Comparison of ENCODE assay signal across 8 cellular contexts in genomic region chr19:11598103-11598483, GRCh38. TPM values are rescaled to one million over a fixed set of nuclear protein-coding genes. Genes with fewer than 3 reads are reported as not detected.
DNase-seq lines count a peak whose midpoint lies in the region; ATAC-seq and TF ChIP-seq lines count a peak whose summit lies in the region.

No MANE protein-coding gene starts in this region.

- DNase-seq in left ventricle myocardium inferior = no peak
- DNase-seq in left cardiac atrium = no peak
- no peak for DNase-seq in breast epithelium (ENCODE audit: low spot score in 2 of 2)
- DNase-seq in mesothelial cell of epicardium (ENCODE audit: low spot score in 2 of 2, unreplicated experiment in 2 of 2) = no peak
- DNase-seq in vagina (ENCODE audit: extremely low spot score in 2 of 2) = no peak

- TF ChIP-seq CTCF in left ventricle myocardium inferior (IDR thresholded peaks at IDR 0.05; ENCODE audit: borderline replicate concordance) = no peak
- TF ChIP-seq CTCF in breast epithelium (IDR thresholded peaks at IDR 0.05) = no peak
- TF ChIP-seq CTCF in mesothelial cell of epicardium (IDR thresholded peaks at IDR 0.05; ENCODE audit: unreplicated experiment) = no peak
- no peak for TF ChIP-seq CTCF in vagina (IDR thresholded peaks at IDR 0.05)

- H3K4me3 Mint-ChIP-seq in mesothelial cell of epicardium = peak overlapping the region; percentile 98

- H3K9me3 ChIP-seq in left ventricle myocardium inferior (replicated peaks) = no peaks in the 10 kb centered on the region
- H3K9me3 ChIP-seq in breast epithelium = no peaks in the 10 kb centered on the region
- H3K9me3 ChIP-seq in vagina = no peaks in the 10 kb centered on the region

- peaks cover 13% of the 10 kb centered on the region for H3K9me3 Mint-ChIP-seq in mesothelial cell of epicardium

- H3K4me3 ChIP-seq in left ventricle myocardium inferior (peak overlapping the region; percentile 92), breast epithelium (peak overlapping the region; percentile 90 to 98 (median 90)), vagina (peak overlapping the region; percentile 78 to 100)

- H3K4me1 ChIP-seq in left ventricle myocardium inferior (peaks cover 33% of the 10 kb centered on the region), breast epithelium (peaks cover 0 to 5% of the 10 kb centered on the region in 2 donors), vagina (peaks cover 42% of the 10 kb centered on the region)

- H3K4me1 Mint-ChIP-seq in mesothelial cell of epicardium = peaks cover 18% of the 10 kb centered on the region

- H3K27me3 Mint-ChIP-seq in mesothelial cell of epicardium (ENCODE audit: low read depth) = no peaks in the 10 kb centered on the region

- ATAC-seq in left cardiac atrium (no peak), HG03108 (IDR thresholded peaks at IDR 0.05; ENCODE audit: unreplicated experiment) (no peak), HG02588 (IDR thresholded peaks at IDR 0.05; ENCODE audit: unreplicated experiment) (no peak), HG02970 (IDR thresholded peaks at IDR 0.05; ENCODE audit: low FRiP score, unreplicated experiment) (no peak)

- H3K36me3 ChIP-seq in left ventricle myocardium inferior (no peaks in the 10 kb centered on the region), breast epithelium (no peaks in the 10 kb centered on the region), vagina (no peaks in the 10 kb centered on the region)

- peak overlapping the region; percentile 98 for H3K27ac Mint-ChIP-seq in mesothelial cell of epicardium

- H3K27ac ChIP-seq in left ventricle myocardium inferior (replicated peaks) (peak overlapping the region; percentile 94), breast epithelium (peak overlapping the region; percentile 96 to 97), vagina (peak overlapping the region; percentile 96)

- peaks cover 26% of the 10 kb centered on the region for H3K36me3 Mint-ChIP-seq in mesothelial cell of epicardium

- TF ChIP-seq POLR2A in breast epithelium (IDR thresholded peaks at IDR 0.05) (no peak), vagina (IDR thresholded peaks at IDR 0.05) (no peak)

- intact Hi-C loops in left ventricle myocardium inferior (cut with micrococcal nuclease) (no loop called here), left cardiac atrium (cut with DNase I) (no loop called here), breast epithelium (cut with DNase I; ENCODE audit: low total_unique reads) (no loop called here), vagina (cut with DNase I) (no loop called here)

- H3K27me3 ChIP-seq in left ventricle myocardium inferior (ENCODE audit: low read depth) (no peaks in the 10 kb centered on the region), breast epithelium (no peaks in the 10 kb centered on the region), vagina (no peaks in the 10 kb centered on the region)

RNA-seq across cellular contexts. Expression of gene ZNF627, which starts 0.8 kb away (rescaled TPM):
- total RNA-seq in left ventricle myocardium inferior (5.5 TPM), left cardiac atrium (1 to 10 TPM; 5.1 to 5.4 TPM), breast epithelium (10 to 100 TPM in 2 of 3 donors, 1 to 10 TPM in 1; 8.5 to 35.4 (median 23.3) TPM), mesothelial cell of epicardium (28.6 to 29.9 TPM (median 29.8 TPM) in 3 replicates), vagina (7.1 TPM)

RNA-seq across cellular contexts. Expression of gene ACP5, which starts 20.6 kb away (rescaled TPM):
- total RNA-seq in left ventricle myocardium inferior (3.1 TPM), left cardiac atrium (1 to 10 TPM; 4.5 to 5.4 TPM), breast epithelium (100 to 1,000 TPM in 1 of 3 donors, 10 to 100 TPM in 2; 33.4 to 101 (median 92.8) TPM), mesothelial cell of epicardium (3.9 to 4.2 TPM (median 3.9 TPM) in 3 replicates), vagina (6.1 TPM)

RNA-seq across cellular contexts. Expression of gene ELOF1, which starts 39.1 kb away (rescaled TPM):
- 33.1 TPM for total RNA-seq in left ventricle myocardium inferior
- total RNA-seq in left cardiac atrium = 10 to 100 TPM; 36.8 to 37.2 TPM
- 10 to 100 TPM; 31.7 to 38.0 (median 37.3) TPM for total RNA-seq in breast epithelium
- 41.3 to 47.1 TPM (median 46.0 TPM) in 3 replicates for total RNA-seq in mesothelial cell of epicardium
- total RNA-seq in vagina = 28.0 TPM

RNA-seq across cellular contexts. Expression of gene CNN1, which starts 59.4 kb away (rescaled TPM):
- 133 TPM for total RNA-seq in left ventricle myocardium inferior
- 100 to 1,000 TPM; 159 to 208 TPM for total RNA-seq in left cardiac atrium
- total RNA-seq in breast epithelium = 100 to 1,000 TPM in 1 of 3 donors, 10 to 100 TPM in 1, 1 to 10 TPM in 1; 2.2 to 106 (median 74.3) TPM
- 27.7 to 30.1 TPM (median 29.6 TPM) in 3 replicates for total RNA-seq in mesothelial cell of epicardium
- total RNA-seq in vagina = 276 TPM
